In genomic region chr9:137460363-137461315, GRCh38 we compare ENCODE assay signal across 1 cellular context.
TF ChIP-seq lines count a peak whose summit lies in the region.

No MANE protein-coding gene starts in this region.

TF ChIP-seq in IMR-90, 13 proteins besides CTCF, POLR2A, EP300 and RAD21 (continued from another document):
- TF ChIP-seq ELK1 (IDR thresholded peaks at IDR 0.05; ENCODE audit: borderline replicate concordance, low read depth, low read length), result no peak
